8 cellular contexts compared by ENCODE assay signal in the genomic region with DNA sequence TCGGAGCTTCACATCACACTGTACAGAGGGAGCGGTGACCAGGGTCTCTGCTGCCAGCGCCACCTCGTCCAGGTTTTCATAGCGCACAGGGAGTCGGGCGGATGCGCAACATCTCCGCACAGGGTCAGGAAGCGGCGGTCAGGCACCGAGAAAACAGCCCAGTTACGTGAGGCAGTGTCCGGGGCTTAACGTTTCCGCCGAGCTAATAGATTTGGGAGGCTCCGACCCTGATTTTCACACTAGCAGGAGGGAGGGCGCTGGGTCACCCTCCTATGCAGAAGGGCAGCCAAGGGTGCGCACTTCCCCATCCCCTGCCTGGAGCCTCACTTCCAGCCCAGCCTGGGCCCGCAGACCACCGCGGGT. TPM values are rescaled to one million over a fixed set of nuclear protein-coding genes. Genes with fewer than 3 reads are reported as not detected.
DNase-seq lines count a peak whose midpoint lies in the region; ATAC-seq and TF ChIP-seq lines count a peak whose summit lies in the region.

No MANE protein-coding gene starts in this region.

- H3K27ac Mint-ChIP-seq in WTC11 = no peak overlapping the region

- 5% methylated on average over 23 of the region's 23 CpGs for WGBS in GM23248 (ENCODE audit: low coverage in 1 of 2, low lambda C conversion rate in 2 of 2, missing lambda C conversion rate in 2 of 2), 2 experiments
- 1% methylated on average over 23 of the region's 23 CpGs for WGBS in right cardiac atrium

- H3K4me2 ChIP-seq in GM23248 (ENCODE audit: unreplicated experiment) = no peak overlapping the region

- intact Hi-C loops in right cardiac atrium (cut with DNase I) = loop anchor here in 1 of 4 donors (10.0 kb wide), 1 partner anchor 189 kb away; the partner anchor contains the start of gene ZFP62

- no peak overlapping the region for H3K4me3 ChIP-seq in GM23248
- H3K4me3 ChIP-seq in right cardiac atrium (ENCODE audit: low read length) = peak overlapping the region; percentile 63
- H3K4me3 ChIP-seq in skeletal muscle tissue (ENCODE audit: low read length in 3 of 3) = peak overlapping the region; percentile 51 to 67 (median 63)

- TF ChIP-seq CTCF in WTC11 (IDR thresholded peaks at IDR 0.05) = no peak

- peaks cover 4% of the 10 kb centered on the region; the same call in 1 of the 2 replicates for H3K36me3 Mint-ChIP-seq in WTC11

- H3K9me3 Mint-ChIP-seq in WTC11 = no peaks in the 10 kb centered on the region

- no peaks in the 10 kb centered on the region for H3K36me3 ChIP-seq in GM23248 (ENCODE audit: low read depth)
- H3K36me3 ChIP-seq in skeletal muscle tissue (ENCODE audit: control insufficient read depth in 3 of 3, insufficient read depth in 3 of 3, low read length in 3 of 3) = no peaks in the 10 kb centered on the region

- peak overlapping the region; percentile 90 for H3K4me3 Mint-ChIP-seq in WTC11

- no peaks in the 10 kb centered on the region for H3K4me1 ChIP-seq in GM23248 (ENCODE audit: insufficient read depth)
- no peaks in the 10 kb centered on the region for H3K4me1 ChIP-seq in right cardiac atrium (ENCODE audit: control insufficient read depth, insufficient read depth, low read length)
- peaks cover 7 to 18% (median 16%) of the 10 kb centered on the region in 3 donors for H3K4me1 ChIP-seq in skeletal muscle tissue (ENCODE audit: control insufficient read depth in 3 of 3, insufficient read depth in 3 of 3, low read length in 3 of 3)

- H4K20me1 ChIP-seq in GM23248 (ENCODE audit: insufficient read depth) = no peaks in the 10 kb centered on the region; the same call in 1 of the 2 replicates

- DNase-seq in GM23248 (peak; percentile 15), WTC11 (ENCODE audit: low spot score) (peak; percentile 49), right cardiac atrium (peak in 1 of 3 donors; percentile 37), HEK293T (ENCODE audit: extremely low spot score) (no peak), NK-92 (lab: John Stamatoyannopoulos, UW; ENCODE audit: unreplicated experiment) (no peak)
- DNase-seq in activated CD4-positive, alpha-beta T cell treated with anti-CD3 and anti-CD28 coated beads for 48 hours = no peak

- H3K27ac ChIP-seq in GM23248 (no peak overlapping the region), right cardiac atrium (ENCODE audit: low read length) (peak overlapping the region; percentile 22), skeletal muscle tissue (ENCODE audit: low read depth, low read length) (no peak overlapping the region)

- H3K9me3 ChIP-seq in GM23248 (ENCODE audit: low read depth) (no peaks in the 10 kb centered on the region), right cardiac atrium (ENCODE audit: control insufficient read depth, low read length) (no peaks in the 10 kb centered on the region), skeletal muscle tissue (ENCODE audit: control insufficient read depth in 3 of 3, low read length in 3 of 3) (no peaks in the 10 kb centered on the region)

- H3K79me2 ChIP-seq in GM23248 (ENCODE audit: insufficient read depth) = no peaks in the 10 kb centered on the region

- peaks cover 39% of the 10 kb centered on the region for H3K4me1 Mint-ChIP-seq in WTC11

- CTCF ChIA-PET in WTC11 (lab: Charles Lee) (interaction anchor here (1.2 to 2.2 kb wide), 4 partner anchors 10 to 185 kb away, joined by 4 to 10 read pairs (median 6); no protein-coding TSS in a partner anchor), HEK293T (lab: Yijun Ruan, JAX) (interaction anchor here (0.6 kb wide), 1 partner anchor 30 kb away, joined by 3 read pairs; no protein-coding TSS in a partner anchor)

- H3F3A ChIP-seq in GM23248 (ENCODE audit: insufficient read depth) = no peaks in the 10 kb centered on the region

- in situ Hi-C loops in GM23248 (cut with MboI) = no loop called here

- peaks cover 97% of the 10 kb centered on the region for H3K27me3 Mint-ChIP-seq in WTC11 (ENCODE audit: low read depth)

- H3K27me3 ChIP-seq in GM23248 (replicated peaks; ENCODE audit: insufficient read depth) (peaks cover 77% of the 10 kb centered on the region), right cardiac atrium (ENCODE audit: control insufficient read depth, insufficient read depth) (no peaks in the 10 kb centered on the region), skeletal muscle tissue (ENCODE audit: control insufficient read depth in 3 of 3, insufficient read depth in 3 of 3, low read length in 3 of 3) (peaks cover 65 to 72% (median 70%) of the 10 kb centered on the region in 3 donors)

- peak overlapping the region; percentile 77 for H2AFZ ChIP-seq in GM23248

- H3K9ac ChIP-seq in GM23248 = no peak overlapping the region
- H3K9ac ChIP-seq in skeletal muscle tissue (ENCODE audit: low read depth in 1 of 3, low read length in 3 of 3) = peak overlapping the region in 2 of 3 donors; percentile 20 to 45

- peak; percentile 47 for ATAC-seq in WTC11
- ATAC-seq in right cardiac atrium = peak in 1 of 2 donors; percentile 59
- ATAC-seq in HG03520 (IDR thresholded peaks at IDR 0.05; ENCODE audit: unreplicated experiment) = no peak

- no peaks in the 10 kb centered on the region for H3K9me2 ChIP-seq in GM23248 (ENCODE audit: insufficient read depth)

- POLR2A ChIA-PET in WTC11 (lab: Charles Lee) (no interaction called here), HEK293T (lab: Yijun Ruan, JAX) (interaction anchor here (1.7 kb wide), 1 partner anchor 193 kb away, joined by 4 read pairs; the partner anchor contains the start of gene ZFP62)

TF ChIP-seq in WTC11, 78 proteins besides CTCF, POLR2A, EP300 and RAD21 (continues in another document):
- no peak for TF ChIP-seq NR1H2 (CRISPR knock-in tag; IDR thresholded peaks at IDR 0.05)
- no peak for TF ChIP-seq NFYB (CRISPR knock-in tag; conservative IDR thresholded peaks at IDR 0.05; ENCODE audit: low read depth)
- TF ChIP-seq, protein P1, sequence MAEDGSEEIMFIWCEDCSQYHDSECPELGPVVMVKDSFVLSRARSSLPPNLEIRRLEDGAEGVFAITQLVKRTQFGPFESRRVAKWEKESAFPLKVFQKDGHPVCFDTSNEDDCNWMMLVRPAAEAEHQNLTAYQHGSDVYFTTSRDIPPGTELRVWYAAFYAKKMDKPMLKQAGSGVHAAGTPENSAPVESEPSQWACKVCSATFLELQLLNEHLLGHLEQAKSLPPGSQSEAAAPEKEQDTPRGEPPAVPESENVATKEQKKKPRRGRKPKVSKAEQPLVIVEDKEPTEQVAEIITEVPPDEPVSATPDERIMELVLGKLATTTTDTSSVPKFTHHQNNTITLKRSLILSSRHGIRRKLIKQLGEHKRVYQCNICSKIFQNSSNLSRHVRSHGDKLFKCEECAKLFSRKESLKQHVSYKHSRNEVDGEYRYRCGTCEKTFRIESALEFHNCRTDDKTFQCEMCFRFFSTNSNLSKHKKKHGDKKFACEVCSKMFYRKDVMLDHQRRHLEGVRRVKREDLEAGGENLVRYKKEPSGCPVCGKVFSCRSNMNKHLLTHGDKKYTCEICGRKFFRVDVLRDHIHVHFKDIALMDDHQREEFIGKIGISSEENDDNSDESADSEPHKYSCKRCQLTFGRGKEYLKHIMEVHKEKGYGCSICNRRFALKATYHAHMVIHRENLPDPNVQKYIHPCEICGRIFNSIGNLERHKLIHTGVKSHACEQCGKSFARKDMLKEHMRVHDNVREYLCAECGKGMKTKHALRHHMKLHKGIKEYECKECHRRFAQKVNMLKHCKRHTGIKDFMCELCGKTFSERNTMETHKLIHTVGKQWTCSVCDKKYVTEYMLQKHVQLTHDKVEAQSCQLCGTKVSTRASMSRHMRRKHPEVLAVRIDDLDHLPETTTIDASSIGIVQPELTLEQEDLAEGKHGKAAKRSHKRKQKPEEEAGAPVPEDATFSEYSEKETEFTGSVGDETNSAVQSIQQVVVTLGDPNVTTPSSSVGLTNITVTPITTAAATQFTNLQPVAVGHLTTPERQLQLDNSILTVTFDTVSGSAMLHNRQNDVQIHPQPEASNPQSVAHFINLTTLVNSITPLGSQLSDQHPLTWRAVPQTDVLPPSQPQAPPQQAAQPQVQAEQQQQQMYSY (CRISPR knock-in tag; IDR thresholded peaks at IDR 0.05) = peak; percentile 65

TF ChIP-seq in HEK293T, 16 proteins besides CTCF, POLR2A, EP300 and RAD21:
- TF ChIP-seq FOXK2 (IDR thresholded peaks at IDR 0.05) = no peak
TF ChIP-seq in HEK293T: peak in this region for 0.

RNA-seq across cellular contexts. Expression of gene BTNL9, which starts 13.7 kb away (rescaled TPM):
- total RNA-seq in GM23248 (2014; rRNA removed; shearing (Covaris generic)) = not detected in 2 replicates
- polyA plus RNA-seq in GM23248 (2016; fragmentation: Nextera tagmentation; extraction: Ambion mirVana) (not detected in 2 replicates), right cardiac atrium (57.8 TPM)
- total RNA-seq in WTC11 (2021) (1.6 to 3.4 TPM (median 1.8 TPM) in 3 replicates), right cardiac atrium (10 to 100 TPM in 3 of 4 donors, 1 to 10 TPM in 1; 8.0 to 44.4 (median 26.8) TPM), skeletal muscle tissue (9.9 TPM)

Comparison
In these comparisons a context has a peak if more than half of its experiments do, and no peak if none do; other contexts are left out.
1. DNase-seq: peak in GM23248 (single experiment) and WTC11 (single experiment); none in HEK293T (single experiment), activated CD4-positive, alpha-beta T cell treated with anti-CD3 and anti-CD28 coated beads for 48 hours (single experiment) and NK-92 (single experiment).